Comparison of ENCODE assay signal across 30 cellular contexts in genomic region chr3:186775999-186776398, GRCh38. TPM values are rescaled to one million over a fixed set of nuclear protein-coding genes. Genes with fewer than 3 reads are reported as not detected.
DNase-seq lines count a peak whose midpoint lies in the region; TF ChIP-seq lines count a peak whose summit lies in the region.
"Had no signal": no experiment of that assay in that cellular context is flagged by ENCODE, and none has a peak within 500 bp of the region (broad histone marks: within the 10 kb centered on the region; RNA-seq: fewer than 3 reads in every experiment).

No MANE protein-coding gene starts in this region.

- TF ChIP-seq CTCF in fibroblast of pulmonary artery (IDR thresholded peaks at IDR 0.05; ENCODE audit: low read length, missing control alignments) (peak; percentile 8), retinal pigment epithelial cell (conservative IDR thresholded peaks at IDR 0.05; ENCODE audit: low read depth, low read length) (peak; percentile 69), ascending aorta (IDR thresholded peaks at IDR 0.05) (no peak)

- H3K36me3 ChIP-seq in NT2/D1 (ENCODE audit: insufficient read depth, insufficient read length, low read length) (no peaks in the 10 kb centered on the region), ascending aorta (no peaks in the 10 kb centered on the region)
- H3K36me3 ChIP-seq: thyroid gland had no signal

- H3K9me3 Mint-ChIP-seq in activated CD4-positive, alpha-beta T cell treated with anti-CD3 and anti-CD28 coated beads, Interleukin-2, amount 10 ng/mL, durations not matched to agents 24 days and 14 days, result no peaks in the 10 kb centered on the region
- H3K9me3 Mint-ChIP-seq: activated naive CD4-positive, alpha-beta T cell treated with anti-CD3 and anti-CD28 coated beads for 36 hours; activated T-cell treated with anti-CD3 and anti-CD28 coated beads, Interleukin-2, amount 50 U/mL, for 72 hours had no signal

- no peak overlapping the region for H3K27ac Mint-ChIP-seq in activated CD4-positive, alpha-beta T cell treated with anti-CD3 and anti-CD28 coated beads, Interleukin-2, amount 10 ng/mL, durations not matched to agents 24 days and 14 days
- H3K27ac Mint-ChIP-seq: activated naive CD4-positive, alpha-beta T cell treated with anti-CD3 and anti-CD28 coated beads for 36 hours; activated T-cell treated with anti-CD3 and anti-CD28 coated beads, Interleukin-2, amount 50 U/mL, for 72 hours; B cell; stimulated activated naive CD8-positive, alpha-beta T cell treated with anti-CD3 and anti-CD28 coated beads, Interleukin-15, Interleukin-2, amounts not matched to agents 100 ng/mL and 50 ng/mL, for 24 hours had no signal

- H3K4me1 ChIP-seq in NT2/D1 (ENCODE audit: insufficient read depth, insufficient read length) (peaks cover 9% of the 10 kb centered on the region), ascending aorta (no peaks in the 10 kb centered on the region)
- H3K4me1 ChIP-seq: Caco-2 had no signal

- H3K4me3 Mint-ChIP-seq in activated CD4-positive, alpha-beta T cell treated with anti-CD3 and anti-CD28 coated beads, Interleukin-2, amount 10 ng/mL, durations not matched to agents 24 days and 14 days, result no peak overlapping the region
- H3K4me3 Mint-ChIP-seq: activated naive CD4-positive, alpha-beta T cell treated with anti-CD3 and anti-CD28 coated beads for 36 hours; activated T-cell treated with anti-CD3 and anti-CD28 coated beads, Interleukin-2, amount 50 U/mL, for 72 hours; B cell; stimulated activated naive CD8-positive, alpha-beta T cell treated with anti-CD3 and anti-CD28 coated beads, Interleukin-15, Interleukin-2, amounts not matched to agents 100 ng/mL and 50 ng/mL, for 24 hours had no signal

- H3K36me3 Mint-ChIP-seq in activated CD4-positive, alpha-beta T cell treated with anti-CD3 and anti-CD28 coated beads, Interleukin-2, amount 10 ng/mL, durations not matched to agents 24 days and 14 days (ENCODE audit: low read depth), result no peaks in the 10 kb centered on the region

- peaks cover 3% of the 10 kb centered on the region for H3K27me3 Mint-ChIP-seq in activated CD4-positive, alpha-beta T cell treated with anti-CD3 and anti-CD28 coated beads, Interleukin-2, amount 10 ng/mL, durations not matched to agents 24 days and 14 days
- H3K27me3 Mint-ChIP-seq: B cell; stimulated activated naive CD8-positive, alpha-beta T cell treated with anti-CD3 and anti-CD28 coated beads, Interleukin-15, Interleukin-2, amounts not matched to agents 100 ng/mL and 50 ng/mL, for 24 hours had no signal

- H3K27me3 ChIP-seq in NT2/D1 (ENCODE audit: insufficient read depth, insufficient read length), result peaks cover 5% of the 10 kb centered on the region
- no peaks in the 10 kb centered on the region for H3K27me3 ChIP-seq in ascending aorta
- H3K27me3 ChIP-seq: thyroid gland had no signal

- DNase-seq in DMS 273 (lab: John Stamatoyannopoulos, UW; ENCODE audit: unreplicated experiment) (peak; percentile 14), DMS 273 treated with DMSO at 0.1 percent for 48 hours (lab: John Stamatoyannopoulos, UW) (no peak), NT2/D1 (ENCODE audit: low read depth, low spot score) (peak; percentile 90), fibroblast of pulmonary artery (ENCODE audit: low read depth) (peak; percentile 3), retinal pigment epithelial cell (ENCODE audit: low read depth) (peak; percentile 93), ascending aorta (ENCODE audit: low spot score in 2 of 2) (no peak), pons (ENCODE audit: low spot score) (no peak)
- DNase-seq in activated CD4-positive, alpha-beta T cell treated with anti-CD3 and anti-CD28 coated beads, Interleukin-2, amount 10 ng/mL, durations not matched to agents 24 days and 14 days, result no peak
- DNase-seq: activated CD8-positive, alpha-beta memory T cell treated with anti-CD3 and anti-CD28 coated beads for 24 hours; activated naive CD4-positive, alpha-beta T cell treated with anti-CD3 and anti-CD28 coated beads for 36 hours; activated T-cell treated with anti-CD3 and anti-CD28 coated beads, Interleukin-2, amount 50 U/mL, for 72 hours; amygdala; Caco-2; erythroblast; hypothalamus; NCI-H1930; NCI-H2227 treated with DMSO at 0.1 percent for 48 hours; nucleus accumbens; PC-3; SHP77; stimulated activated CD4-positive, alpha-beta T cell treated with anti-CD3 and anti-CD28 coated beads, Interleukin-12 subunit alpha, Interleukin-12 subunit beta, amount 100 ng/mL, for 4 hours; stimulated activated CD4-positive, alpha-beta T cell treated with anti-CD3 and anti-CD28 coated beads, Interleukin-4, amount 100 ng/mL, for 4 hours; thyroid gland had no signal

- no peak overlapping the region for H3K4me3 ChIP-seq in NT2/D1 (ENCODE audit: insufficient read length, low read depth)
- H3K4me3 ChIP-seq in fibroblast of pulmonary artery (replicated peaks; ENCODE audit: low read depth, low read length), result no peak overlapping the region
- no peak overlapping the region for H3K4me3 ChIP-seq in retinal pigment epithelial cell (ENCODE audit: low read length)
- H3K4me3 ChIP-seq in ascending aorta, result no peak overlapping the region
- H3K4me3 ChIP-seq: thyroid gland had no signal

- H3K9me3 ChIP-seq in NT2/D1 (ENCODE audit: insufficient read depth, low read length), result no peaks in the 10 kb centered on the region
- no peaks in the 10 kb centered on the region for H3K9me3 ChIP-seq in ascending aorta
- H3K9me3 ChIP-seq: Caco-2, thyroid gland had no signal

- peak overlapping the region; percentile 59 for H3K9ac ChIP-seq in NT2/D1 (ENCODE audit: insufficient read length, low read depth)
- H3K9ac ChIP-seq: KMS-11 had no signal

- peaks cover 9% of the 10 kb centered on the region for H3K4me1 Mint-ChIP-seq in activated CD4-positive, alpha-beta T cell treated with anti-CD3 and anti-CD28 coated beads, Interleukin-2, amount 10 ng/mL, durations not matched to agents 24 days and 14 days

- H3K27ac ChIP-seq in ascending aorta, result no peak overlapping the region
- H3K27ac ChIP-seq: 22Rv1, KMS-11, thyroid gland had no signal

- intact Hi-C loops in ascending aorta (cut with DNase I), result no loop called here
- intact Hi-C loops in activated CD4-positive, alpha-beta T cell treated with anti-CD3 and anti-CD28 coated beads, Interleukin-2, amount 10 ng/mL, durations not matched to agents 24 days and 14 days (cut with micrococcal nuclease), result no loop called here

RNA-seq across cellular contexts. Expression of gene EIF4A2, which starts 7.4 kb away (rescaled TPM):
- total RNA-seq in ascending aorta, result 260 TPM
- 502 and 507 TPM in 2 replicates for total RNA-seq in activated CD4-positive, alpha-beta T cell treated with anti-CD3 and anti-CD28 coated beads, Interleukin-2, amount 10 ng/mL, durations not matched to agents 24 days and 14 days

RNA-seq across cellular contexts. Expression of gene RFC4, which starts 30.3 kb away (rescaled TPM):
- 23.8 TPM for total RNA-seq in ascending aorta
- total RNA-seq in activated CD4-positive, alpha-beta T cell treated with anti-CD3 and anti-CD28 coated beads, Interleukin-2, amount 10 ng/mL, durations not matched to agents 24 days and 14 days, result 116 and 119 TPM in 2 replicates

RNA-seq across cellular contexts. Expression of gene KNG1, which starts 58.8 kb away (rescaled TPM):
- not detected for total RNA-seq in ascending aorta
- total RNA-seq in activated CD4-positive, alpha-beta T cell treated with anti-CD3 and anti-CD28 coated beads, Interleukin-2, amount 10 ng/mL, durations not matched to agents 24 days and 14 days, result not detected in 2 replicates
- total RNA-seq: activated naive CD4-positive, alpha-beta T cell treated with anti-CD3 and anti-CD28 coated beads for 36 hours; activated T-cell treated with anti-CD3 and anti-CD28 coated beads, Interleukin-2, amount 50 U/mL, for 72 hours; B cell; frontal cortex; H4; myocyte; PC-3; thyroid gland had no signal

Comparison
In these comparisons a context has a peak if more than half of its experiments do, and no peak if none do; other contexts are left out.
1. DNase-seq: peak in DMS 273 (single experiment), NT2/D1 (single experiment), fibroblast of pulmonary artery (single experiment) and retinal pigment epithelial cell (single experiment); none in DMS 273 treated with DMSO at 0.1 percent for 48 hours (single experiment), ascending aorta (0 of 2), activated CD4-positive, alpha-beta T cell treated with anti-CD3 and anti-CD28 coated beads, Interleukin-2, amount 10 ng/mL, durations not matched to agents 24 days and 14 days (single experiment) and pons (single experiment).
2. CTCF ChIP-seq: peak in fibroblast of pulmonary artery (single experiment) and retinal pigment epithelial cell (single experiment); none in ascending aorta (0 of 3).